ENCODE assay signal across 32 cellular contexts in genomic region chr11:117269856-117270255, GRCh38. TPM values are rescaled to one million over a fixed set of nuclear protein-coding genes. Genes with fewer than 3 reads are reported as not detected.
"Had no signal": no experiment of that assay in that cellular context is flagged by ENCODE, and none has a peak within 500 bp of the region (broad histone marks: within the 10 kb centered on the region; RNA-seq: fewer than 3 reads in every experiment).

No MANE protein-coding gene starts in this region.

- H3K4me3 Mint-ChIP-seq: activated B cell treated with CpG ODN at 0.5 μM for 24 hours; activated CD8-positive, alpha-beta T cell treated with anti-CD3 and anti-CD28 coated beads for 36 hours; activated naive CD4-positive, alpha-beta T cell treated with anti-CD3 and anti-CD28 coated beads for 36 hours; activated naive CD4-positive, alpha-beta T cell treated with anti-CD3 and anti-CD28 coated beads, Interleukin-2, amount 50 U/mL, for 24 hours; activated naive CD8-positive, alpha-beta T cell treated with anti-CD3 and anti-CD28 coated beads for 36 hours; activated naive CD8-positive, alpha-beta T cell treated with anti-CD3 and anti-CD28 coated beads, Interleukin-2, amount 50 U/mL, for 24 hours; activated T-helper 1 cell treated with anti-CD3 and anti-CD28 coated beads, Interleukin-12 subunit alpha, Interleukin-12 subunit beta, Interleukin-2, Interleukin-4 antibody, amounts not matched to agents 30 ng/mL and 10 ng/mL and 1 ng/mL, durations not matched to agents 14 hours and 24 hours and 36 hours; brain; T-cell; T-helper 1 cell treated with Interleukin-12 subunit alpha and Interleukin-12 subunit beta and Interleukin-4 antibody, amounts not matched to agents 30 μg/mL and 1 μg/mL, for 36 hours had no signal

- H3K4me1 ChIP-seq: adrenal gland, ascending aorta, breast epithelium, colonic mucosa, heart left ventricle had no signal

- H3K36me3 ChIP-seq: adrenal gland, colonic mucosa had no signal

- H3K27me3 ChIP-seq: adrenal gland, ascending aorta, breast epithelium, cardiac muscle cell, colonic mucosa, heart left ventricle had no signal

- DNase-seq: activated B cell treated with CpG ODN at 0.5 μM for 24 hours; activated CD4-positive, alpha-beta T cell treated with anti-CD3 and anti-CD28 coated beads for 48 hours; activated CD4-positive, alpha-beta T cell treated with anti-CD3 and anti-CD28 coated beads, Interleukin-2, amount 50 U/mL, for 1 hour; activated CD4-positive, alpha-beta T cell treated with anti-CD3 and anti-CD28 coated beads, Interleukin-2, amount 50 U/mL, for 48 hours; activated CD8-positive, alpha-beta memory T cell treated with anti-CD3 and anti-CD28 coated beads for 24 hours; activated CD8-positive, alpha-beta T cell treated with anti-CD3 and anti-CD28 coated beads for 36 hours; activated effector memory CD4-positive, alpha-beta T cell treated with anti-CD3 and anti-CD28 coated beads, Interleukin-2, amount 50 U/mL, for 16 hours; activated naive CD4-positive, alpha-beta T cell treated with anti-CD3 and anti-CD28 coated beads for 36 hours; activated naive CD8-positive, alpha-beta T cell treated with anti-CD3 and anti-CD28 coated beads for 36 hours; activated naive CD8-positive, alpha-beta T cell treated with anti-CD3 and anti-CD28 coated beads, Interleukin-2, amount 50 U/mL, for 24 hours; activated T-cell treated with anti-CD3 and anti-CD28 coated beads, Interleukin-2, amount 50 U/mL, for 48 hours; adrenal gland; central memory CD4-positive, alpha-beta T cell; cerebellar nuclear complex; colonic mucosa; effector CD8-positive, alpha-beta T cell; foreskin fibroblast; glutamatergic neuron; heart left ventricle; T-cell; T1000; WERI-Rb-1 had no signal

- H3K9me3 ChIP-seq: adrenal gland, ascending aorta, breast epithelium, colonic mucosa had no signal

- H3K9me3 Mint-ChIP-seq: activated B cell treated with CpG ODN at 0.5 μM for 24 hours; activated naive CD4-positive, alpha-beta T cell treated with anti-CD3 and anti-CD28 coated beads, Interleukin-2, amount 50 U/mL, for 24 hours; activated naive CD8-positive, alpha-beta T cell treated with anti-CD3 and anti-CD28 coated beads for 36 hours; activated naive CD8-positive, alpha-beta T cell treated with anti-CD3 and anti-CD28 coated beads, Interleukin-2, amount 50 U/mL, for 24 hours; activated T-helper 1 cell treated with anti-CD3 and anti-CD28 coated beads, Interleukin-12 subunit alpha, Interleukin-12 subunit beta, Interleukin-2, Interleukin-4 antibody, amounts not matched to agents 30 ng/mL and 10 ng/mL and 1 ng/mL, durations not matched to agents 14 hours and 24 hours and 36 hours; brain; T-helper 1 cell treated with Interleukin-12 subunit alpha and Interleukin-12 subunit beta and Interleukin-4 antibody, amounts not matched to agents 30 μg/mL and 1 μg/mL, for 36 hours had no signal

- ATAC-seq: activated CD4-positive, CD25-positive, alpha-beta regulatory T cell treated with anti-CD3 and anti-CD28 coated beads, Interleukin-2, amount 50 U/mL, for 24 hours; activated CD8-positive, alpha-beta T cell treated with anti-CD3 and anti-CD28 coated beads for 36 hours; activated naive CD8-positive, alpha-beta T cell treated with anti-CD3 and anti-CD28 coated beads, Interleukin-2, amount 50 U/mL, for 24 hours; esophagus mucosa; heart left ventricle; T-cell had no signal

- H3K27ac Mint-ChIP-seq: activated B cell treated with CpG ODN at 0.5 μM for 24 hours; activated CD8-positive, alpha-beta T cell treated with anti-CD3 and anti-CD28 coated beads for 36 hours; activated naive CD4-positive, alpha-beta T cell treated with anti-CD3 and anti-CD28 coated beads for 36 hours; activated naive CD4-positive, alpha-beta T cell treated with anti-CD3 and anti-CD28 coated beads, Interleukin-2, amount 50 U/mL, for 24 hours; activated naive CD8-positive, alpha-beta T cell treated with anti-CD3 and anti-CD28 coated beads for 36 hours; activated naive CD8-positive, alpha-beta T cell treated with anti-CD3 and anti-CD28 coated beads, Interleukin-2, amount 50 U/mL, for 24 hours; activated T-helper 1 cell treated with anti-CD3 and anti-CD28 coated beads, Interleukin-12 subunit alpha, Interleukin-12 subunit beta, Interleukin-2, Interleukin-4 antibody, amounts not matched to agents 30 ng/mL and 10 ng/mL and 1 ng/mL, durations not matched to agents 14 hours and 24 hours and 36 hours; activated T-helper 2 cell treated with anti-CD3 and anti-CD28 coated beads, Interferon-gamma antibody, Interleukin-2, Interleukin-4, amounts not matched to agents 10 μg/mL and 5 μg/mL and 100 μg/mL, durations not matched to agents 14 hours and 24 hours and 36 hours; brain; T-cell; T-helper 1 cell treated with Interleukin-12 subunit alpha and Interleukin-12 subunit beta and Interleukin-4 antibody, amounts not matched to agents 30 μg/mL and 1 μg/mL, for 36 hours had no signal

- H3K4me1 Mint-ChIP-seq: activated B cell treated with CpG ODN at 0.5 μM for 24 hours; activated naive CD4-positive, alpha-beta T cell treated with anti-CD3 and anti-CD28 coated beads, Interleukin-2, amount 50 U/mL, for 24 hours; activated naive CD8-positive, alpha-beta T cell treated with anti-CD3 and anti-CD28 coated beads, Interleukin-2, amount 50 U/mL, for 24 hours; brain had no signal

- H3K27me3 Mint-ChIP-seq: activated B cell treated with CpG ODN at 0.5 μM for 24 hours; activated CD8-positive, alpha-beta T cell treated with anti-CD3 and anti-CD28 coated beads for 36 hours; activated naive CD4-positive, alpha-beta T cell treated with anti-CD3 and anti-CD28 coated beads, Interleukin-2, amount 50 U/mL, for 24 hours; activated naive CD8-positive, alpha-beta T cell treated with anti-CD3 and anti-CD28 coated beads for 36 hours; activated naive CD8-positive, alpha-beta T cell treated with anti-CD3 and anti-CD28 coated beads, Interleukin-2, amount 50 U/mL, for 24 hours; brain; T-cell had no signal

- H3K27ac ChIP-seq: adrenal gland, ascending aorta, breast epithelium, cardiac muscle cell, colonic mucosa, heart left ventricle, WERI-Rb-1 had no signal

- H3K4me3 ChIP-seq: adrenal gland, ascending aorta, breast epithelium, cardiac muscle cell, colonic mucosa, heart left ventricle had no signal

RNA-seq across cellular contexts. Expression of gene BACE1, which starts 46.2 kb away (rescaled TPM):
- total RNA-seq: activated B cell treated with CpG ODN at 0.5 μM for 24 hours had no signal
